ENCODE assay signal across 8 cellular contexts in genomic region chr17:63445571-63446217, GRCh38. TPM values are rescaled to one million over a fixed set of nuclear protein-coding genes. Genes with fewer than 3 reads are reported as not detected.
A peak's percentile ranks its signal among the peaks of the same experiment; 100 is the strongest.
DNase-seq lines count a peak whose midpoint lies in the region; ATAC-seq, FAIRE-seq and TF ChIP-seq lines count a peak whose summit lies in the region.

No MANE protein-coding gene starts in this region.

- CTCF ChIA-PET in MCF 10A (lab: Yijun Ruan, JAX), result interaction anchor here (0.6 to 6.5 kb wide), 22 partner anchors 10 to 777 kb away, joined by 3 to 62 read pairs (median 4); partner anchors contain the start of gene ACE

- H3K36me3 Mint-ChIP-seq in MCF 10A (ENCODE audit: insufficient read depth, unreplicated experiment), result no peaks in the 10 kb centered on the region

- no peaks in the 10 kb centered on the region for H3K27me3 Mint-ChIP-seq in MCF 10A (ENCODE audit: insufficient read depth, unreplicated experiment)

- BruUV-seq in MCF 10A (replicated peaks; lab: Mats Ljungman, UMichigan), result no TSS peak

- peak; percentile 21 for DNase-seq in DMS79 (lab: John Stamatoyannopoulos, UW)
- peak; percentile 95 for DNase-seq in HuH-7 (ENCODE audit: low spot score)
- DNase-seq in T-helper 2 cell, result peak in 4 of 5 experiments; percentile 44 to 81 (median 56)
- peak; percentile 71 for DNase-seq in MCF 10A (ENCODE audit: unreplicated experiment)
- peak; percentile 57 for DNase-seq in kidney tubule cell (ENCODE audit: low spot score)
- DNase-seq in stimulated activated CD4-positive, alpha-beta T cell treated with anti-CD3 and anti-CD28 coated beads, TNF-alpha, amount 100 ng/mL, for 4 hours (ENCODE audit: low read depth in 3 of 3), result peak; percentile 29 to 58 (median 51)
- no peak for DNase-seq in frontal cortex (ENCODE audit: low spot score in 2 of 2)

- intact Hi-C loops in MCF 10A (cut with micrococcal nuclease), result loop anchor here (1.0 to 2.0 kb wide), 3 partner anchors 34 to 167 kb away; partner anchors contain the start of gene DCAF7

- H3K4me3 Mint-ChIP-seq in MCF 10A (ENCODE audit: unreplicated experiment), result peak overlapping the region; percentile 68

- no peaks in the 10 kb centered on the region for H3K9me3 Mint-ChIP-seq in MCF 10A (ENCODE audit: unreplicated experiment)

- peaks cover 16% of the 10 kb centered on the region for H3K4me1 Mint-ChIP-seq in MCF 10A (ENCODE audit: insufficient read depth, unreplicated experiment)

- H3K27ac Mint-ChIP-seq in MCF 10A (ENCODE audit: low read depth, unreplicated experiment), result peak overlapping the region; percentile 8

- peak; percentile 51 for ATAC-seq in GM21526 (IDR thresholded peaks at IDR 0.05; ENCODE audit: low FRiP score, unreplicated experiment)

- peak; percentile 64 for TF ChIP-seq CTCF in MCF 10A (IDR thresholded peaks at IDR 0.05; ENCODE audit: unreplicated experiment)

- no peak for FAIRE-seq in frontal cortex (lab: Jason Lieb, UNC)

- POLR2A ChIA-PET in MCF 10A (lab: Yijun Ruan, JAX), result interaction anchor here (0.7 to 3.7 kb wide), 20 partner anchors 10 to 335 kb away, joined by 3 to 31 read pairs (median 4); partner anchors contain the start of genes DCAF7 and TACO1

RNA-seq across cellular contexts. Expression of gene CYB561, which starts 0.4 kb away (rescaled TPM):
- 57.2 and 62.0 TPM in 2 replicates for total RNA-seq in MCF 10A (2022)
- total RNA-seq in frontal cortex, result 15.9 TPM

RNA-seq across cellular contexts. Expression of gene ACE, which starts 31.2 kb away (rescaled TPM):
- total RNA-seq in MCF 10A (2022) (0.30 and 0.39 TPM in 2 replicates), frontal cortex (4.5 TPM)

Comparison
In these comparisons a context has a peak if more than half of its experiments do, and no peak if none do; other contexts are left out.
1. DNase-seq: peak in DMS79 (single experiment), HuH-7 (single experiment), T-helper 2 cell (4 of 5), MCF 10A (single experiment), kidney tubule cell (single experiment) and stimulated activated CD4-positive, alpha-beta T cell treated with anti-CD3 and anti-CD28 coated beads, TNF-alpha, amount 100 ng/mL, for 4 hours (3 of 3); none in frontal cortex (0 of 2).